27 cellular contexts compared by ENCODE assay signal in the genomic region with DNA sequence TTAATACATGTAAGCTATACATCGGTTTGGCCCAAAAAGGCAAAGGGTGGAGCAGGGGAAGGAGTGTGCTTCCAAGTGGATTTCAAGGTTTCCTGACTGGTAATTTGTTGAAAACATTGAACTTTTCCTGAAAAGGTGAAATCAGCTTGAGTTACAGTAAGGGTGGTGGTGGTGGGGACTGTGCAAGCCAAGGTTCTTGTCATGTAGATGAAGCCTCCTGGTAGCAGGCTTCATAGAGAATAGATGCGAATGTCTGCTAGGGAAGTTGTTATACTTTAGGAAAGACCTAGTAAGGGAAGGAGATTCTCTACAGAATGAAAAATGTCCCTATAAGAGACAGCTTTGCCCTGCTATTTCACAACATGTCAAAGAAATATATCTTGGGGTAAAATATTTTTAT.
"Had no signal": no experiment of that assay in that cellular context is flagged by ENCODE, and none has a peak within 500 bp of the region (broad histone marks: within the 10 kb centered on the region; RNA-seq: fewer than 3 reads in every experiment).

No MANE protein-coding gene starts in this region.

- DNase-seq: activated B cell treated with CpG ODN at 0.5 μM for 24 hours; activated CD4-positive, alpha-beta T cell treated with anti-CD3 and anti-CD28 coated beads for 1 hour; activated CD4-positive, alpha-beta T cell treated with anti-CD3 and anti-CD28 coated beads, Interleukin-2, amount 10 ng/mL, durations not matched to agents 24 days and 14 days; activated CD4-positive, alpha-beta T cell treated with anti-CD3 and anti-CD28 coated beads, Interleukin-2, amount 50 U/mL, for 48 hours; activated CD8-positive, alpha-beta memory T cell treated with anti-CD3 and anti-CD28 coated beads, Interleukin-2, amount 10 ng/mL, durations not matched to agents 7 days and 5 days; activated effector memory CD4-positive, alpha-beta T cell treated with Interleukin-2 at 50 U/mL for 16 hours; activated naive CD4-positive, alpha-beta T cell; activated naive CD8-positive, alpha-beta T cell treated with anti-CD3 and anti-CD28 coated beads, Interleukin-2, amount 50 U/mL, for 24 hours; activated T-cell treated with anti-CD3 and anti-CD28 coated beads, Interleukin-2, amount 50 U/mL, for 24 hours; amniotic stem cell; body of pancreas; central memory CD4-positive, alpha-beta T cell; NCI-H1092; NCI-H1417 treated with DMSO at 0.1 percent for 48 hours; NCI-H1694; NCI-H2029; NCI-H2107; NCI-H2171 treated with DMSO at 0.1 percent for 48 hours; NCI-H345; NCI-H510A; PC-9; SHP77 treated with DMSO at 0.1 percent for 48 hours had no signal

- H3K4me1 ChIP-seq: ascending aorta, body of pancreas had no signal

- H3K4me3 ChIP-seq: ascending aorta, body of pancreas, PC-9 had no signal

- H3K27me3 ChIP-seq: ascending aorta, body of pancreas had no signal

- H3K36me3 ChIP-seq: ascending aorta had no signal

- H3K9me3 ChIP-seq: ascending aorta, body of pancreas had no signal

- H3K27me3 Mint-ChIP-seq: activated B cell treated with CpG ODN at 0.5 μM for 24 hours; activated CD4-positive, alpha-beta T cell treated with anti-CD3 and anti-CD28 coated beads, Interleukin-2, amount 10 ng/mL, durations not matched to agents 24 days and 14 days; activated CD8-positive, alpha-beta memory T cell treated with anti-CD3 and anti-CD28 coated beads, Interleukin-2, amount 10 ng/mL, durations not matched to agents 7 days and 5 days; activated naive CD4-positive, alpha-beta T cell treated with anti-CD3 and anti-CD28 coated beads, Interleukin-2, amount 50 U/mL, for 24 hours; activated naive CD8-positive, alpha-beta T cell treated with anti-CD3 and anti-CD28 coated beads, Interleukin-2, amount 50 U/mL, for 24 hours had no signal

- H3K27ac Mint-ChIP-seq: activated B cell treated with CpG ODN at 0.5 μM for 24 hours; activated CD4-positive, alpha-beta T cell treated with anti-CD3 and anti-CD28 coated beads, Interleukin-2, amount 10 ng/mL, durations not matched to agents 24 days and 14 days; activated CD8-positive, alpha-beta memory T cell treated with anti-CD3 and anti-CD28 coated beads, Interleukin-2, amount 10 ng/mL, durations not matched to agents 7 days and 5 days; activated naive CD4-positive, alpha-beta T cell treated with anti-CD3 and anti-CD28 coated beads, Interleukin-2, amount 50 U/mL, for 24 hours; activated naive CD8-positive, alpha-beta T cell treated with anti-CD3 and anti-CD28 coated beads, Interleukin-2, amount 50 U/mL, for 24 hours; activated T-cell treated with anti-CD3 and anti-CD28 coated beads, Interleukin-2, amount 50 U/mL, for 24 hours; activated T-helper 1 cell treated with anti-CD3 and anti-CD28 coated beads, Interleukin-12 subunit alpha, Interleukin-12 subunit beta, Interleukin-2, Interleukin-4 antibody, amounts not matched to agents 30 ng/mL and 10 ng/mL and 1 ng/mL, durations not matched to agents 14 hours and 24 hours and 36 hours; T-helper 1 cell treated with Interleukin-12 subunit alpha and Interleukin-12 subunit beta and Interleukin-4 antibody, amounts not matched to agents 30 μg/mL and 1 μg/mL, for 36 hours had no signal

- H2AFZ ChIP-seq: PC-9 had no signal

- H3K27ac ChIP-seq: ascending aorta, body of pancreas, KMS-11, PC-9 had no signal

- H3K9me3 Mint-ChIP-seq: activated B cell treated with CpG ODN at 0.5 μM for 24 hours; activated naive CD4-positive, alpha-beta T cell treated with anti-CD3 and anti-CD28 coated beads, Interleukin-2, amount 50 U/mL, for 24 hours; activated T-cell treated with anti-CD3 and anti-CD28 coated beads, Interleukin-2, amount 50 U/mL, for 24 hours; T-helper 1 cell treated with Interleukin-12 subunit alpha and Interleukin-12 subunit beta and Interleukin-4 antibody, amounts not matched to agents 30 μg/mL and 1 μg/mL, for 36 hours had no signal

- H3K4me3 Mint-ChIP-seq: activated B cell treated with CpG ODN at 0.5 μM for 24 hours; activated CD4-positive, alpha-beta T cell treated with anti-CD3 and anti-CD28 coated beads, Interleukin-2, amount 10 ng/mL, durations not matched to agents 24 days and 14 days; activated CD8-positive, alpha-beta memory T cell treated with anti-CD3 and anti-CD28 coated beads, Interleukin-2, amount 10 ng/mL, durations not matched to agents 7 days and 5 days; activated naive CD4-positive, alpha-beta T cell treated with anti-CD3 and anti-CD28 coated beads, Interleukin-2, amount 50 U/mL, for 24 hours; activated naive CD8-positive, alpha-beta T cell treated with anti-CD3 and anti-CD28 coated beads, Interleukin-2, amount 50 U/mL, for 24 hours; activated T-cell treated with anti-CD3 and anti-CD28 coated beads, Interleukin-2, amount 50 U/mL, for 24 hours; activated T-helper 1 cell treated with anti-CD3 and anti-CD28 coated beads, Interleukin-12 subunit alpha, Interleukin-12 subunit beta, Interleukin-2, Interleukin-4 antibody, amounts not matched to agents 30 ng/mL and 10 ng/mL and 1 ng/mL, durations not matched to agents 14 hours and 24 hours and 36 hours; T-helper 1 cell treated with Interleukin-12 subunit alpha and Interleukin-12 subunit beta and Interleukin-4 antibody, amounts not matched to agents 30 μg/mL and 1 μg/mL, for 36 hours had no signal

- H3K9ac ChIP-seq: KMS-11 had no signal

- H3K36me3 Mint-ChIP-seq: activated CD8-positive, alpha-beta memory T cell treated with anti-CD3 and anti-CD28 coated beads, Interleukin-2, amount 10 ng/mL, durations not matched to agents 7 days and 5 days; activated naive CD4-positive, alpha-beta T cell treated with anti-CD3 and anti-CD28 coated beads, Interleukin-2, amount 50 U/mL, for 24 hours had no signal

- H3K4me2 ChIP-seq: KMS-11, PC-9 had no signal

- H3K4me1 Mint-ChIP-seq: activated B cell treated with CpG ODN at 0.5 μM for 24 hours; activated CD4-positive, alpha-beta T cell treated with anti-CD3 and anti-CD28 coated beads, Interleukin-2, amount 10 ng/mL, durations not matched to agents 24 days and 14 days; activated CD8-positive, alpha-beta memory T cell treated with anti-CD3 and anti-CD28 coated beads, Interleukin-2, amount 10 ng/mL, durations not matched to agents 7 days and 5 days; activated naive CD4-positive, alpha-beta T cell treated with anti-CD3 and anti-CD28 coated beads, Interleukin-2, amount 50 U/mL, for 24 hours had no signal
